Comparison of ENCODE assay signal across 12 cellular contexts in the genomic region with DNA sequence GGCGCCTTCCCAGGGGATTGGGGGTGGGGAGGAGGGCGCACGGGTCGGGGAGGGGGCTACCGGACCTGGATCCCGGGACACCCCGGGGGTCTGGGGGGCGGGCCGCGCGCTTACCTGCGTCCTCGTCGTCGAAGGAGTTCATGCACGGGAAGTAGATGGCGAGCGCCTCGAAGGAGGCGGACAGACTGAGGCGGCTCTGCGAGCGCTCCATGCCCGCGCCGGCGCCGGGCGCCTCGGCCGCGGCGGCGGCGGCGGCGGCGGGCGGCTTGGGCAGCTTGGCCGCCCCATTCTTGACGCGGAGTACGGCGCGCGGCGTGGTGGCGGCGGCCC. TPM values are rescaled to one million over a fixed set of nuclear protein-coding genes. Genes with fewer than 3 reads are reported as not detected.
DNase-seq lines count a peak whose midpoint lies in the region; ATAC-seq and TF ChIP-seq lines count a peak whose summit lies in the region.
"Had no signal": no experiment of that assay in that cellular context is flagged by ENCODE, and none has a peak within 500 bp of the region (broad histone marks: within the 10 kb centered on the region; RNA-seq: fewer than 3 reads in every experiment).

No MANE protein-coding gene starts in this region.

- H3K36me3 ChIP-seq in Caco-2 (ENCODE audit: control insufficient read depth, insufficient read depth, low read length) (no peaks in the 10 kb centered on the region), HUES6 (ENCODE audit: control insufficient read depth, insufficient read depth, low read length) (no peaks in the 10 kb centered on the region), endodermal cell (ENCODE audit: control insufficient read depth, insufficient read depth, low read length) (no peaks in the 10 kb centered on the region), neuron (ENCODE audit: insufficient read depth, low read length) (no peaks in the 10 kb centered on the region)

- no peak for TF ChIP-seq CTCF in Caco-2 (IDR thresholded peaks at IDR 0.05; ENCODE audit: insufficient read depth in 1 of 2, low read depth in 1 of 2, low read length in 1 of 2, severe bottlenecking in 1 of 2, unreplicated experiment in 1 of 2)
- no peak for TF ChIP-seq CTCF in endodermal cell (conservative IDR thresholded peaks at IDR 0.05)
- TF ChIP-seq CTCF in endothelial cell (IDR thresholded peaks at IDR 0.05; ENCODE audit: unreplicated experiment), result no peak

- H2AFZ ChIP-seq in neuron (ENCODE audit: low read depth, low read length), result no peak overlapping the region

- WGBS in endodermal cell (ENCODE audit: insufficient coverage in 1 of 2, insufficient read length in 1 of 2), 2 experiments, result 0 to 1% methylated on average over 18 to 49 of the region's 49 CpGs

- H3K27ac ChIP-seq in HUES6 (ENCODE audit: low read depth, low read length) (no peak overlapping the region), endodermal cell (ENCODE audit: low read depth, low read length) (no peak overlapping the region)
- H3K27ac ChIP-seq: RWPE1 had no signal

- H3K4me1 Mint-ChIP-seq in Caco-2 (ENCODE audit: low read depth, unreplicated experiment), result no peaks in the 10 kb centered on the region
- peaks cover 9% of the 10 kb centered on the region for H3K4me1 Mint-ChIP-seq in endodermal cell
- peaks cover 8% of the 10 kb centered on the region for H3K4me1 Mint-ChIP-seq in endothelial cell (ENCODE audit: unreplicated experiment)

- no peak for ATAC-seq in HG02938 (IDR thresholded peaks at IDR 0.05; ENCODE audit: unreplicated experiment)

- CTCF ChIA-PET in Caco-2 (lab: Charles Lee), result no interaction called here

- no peaks in the 10 kb centered on the region for H3K9me3 Mint-ChIP-seq in Caco-2 (ENCODE audit: unreplicated experiment)
- H3K9me3 Mint-ChIP-seq in endodermal cell, result no peaks in the 10 kb centered on the region
- peaks cover 5% of the 10 kb centered on the region for H3K9me3 Mint-ChIP-seq in endothelial cell (ENCODE audit: unreplicated experiment)

- H3K27me3 ChIP-seq in Caco-2 (replicated peaks; ENCODE audit: control insufficient read depth, insufficient read depth, low read length) (peaks cover 5% of the 10 kb centered on the region; the same call in 1 of the 2 replicates), HUES6 (ENCODE audit: control insufficient read depth, insufficient read depth, low read length) (peaks cover 72% of the 10 kb centered on the region), endodermal cell (ENCODE audit: control insufficient read depth, insufficient read depth, low read length, poor library complexity, severe bottlenecking) (peaks cover 76% of the 10 kb centered on the region), neuron (ENCODE audit: insufficient read depth, low read length) (peaks cover 40% of the 10 kb centered on the region)

- H3K27me3 Mint-ChIP-seq in Caco-2 (ENCODE audit: insufficient read depth, unreplicated experiment), result peaks cover 26% of the 10 kb centered on the region
- H3K27me3 Mint-ChIP-seq in endodermal cell (ENCODE audit: insufficient read depth), result peaks cover 73% of the 10 kb centered on the region
- peaks cover 16% of the 10 kb centered on the region for H3K27me3 Mint-ChIP-seq in endothelial cell (ENCODE audit: unreplicated experiment)

- no peak for DNase-seq in Caco-2
- peak; percentile 63 for DNase-seq in endodermal cell
- DNase-seq in NCI-H1092 treated with DMSO at 0.1 percent for 48 hours (lab: John Stamatoyannopoulos, UW), result no peak
- no peak for DNase-seq in endothelial cell (ENCODE audit: low spot score)
- DNase-seq in CD1c-positive myeloid dendritic cell (ENCODE audit: extremely low spot score), result no peak
- DNase-seq: CD4-positive, alpha-beta memory T cell; hippocampal formation; T-helper 9 cell had no signal

- POLR2A ChIA-PET in Caco-2 (lab: Charles Lee), result no interaction called here

- no peak overlapping the region for H3K27ac Mint-ChIP-seq in Caco-2 (ENCODE audit: unreplicated experiment)
- no peak overlapping the region for H3K27ac Mint-ChIP-seq in endodermal cell
- no peak overlapping the region for H3K27ac Mint-ChIP-seq in endothelial cell (ENCODE audit: unreplicated experiment)
- H3K27ac Mint-ChIP-seq: CD4-positive, alpha-beta memory T cell had no signal

- H3K9me3 ChIP-seq in Caco-2, result no peaks in the 10 kb centered on the region
- no peaks in the 10 kb centered on the region for H3K9me3 ChIP-seq in HUES6 (ENCODE audit: control insufficient read depth, insufficient read depth, low read depth, low read length)
- peaks cover 4% of the 10 kb centered on the region for H3K9me3 ChIP-seq in endodermal cell (ENCODE audit: control insufficient read depth, low read length)
- no peaks in the 10 kb centered on the region for H3K9me3 ChIP-seq in neuron (ENCODE audit: low read length)

- peak overlapping the region; percentile 44 for H3K4me3 ChIP-seq in Caco-2 (ENCODE audit: low read depth, low read length)
- peak overlapping the region; percentile 54 for H3K4me3 ChIP-seq in HUES6 (ENCODE audit: low read depth, low read length)
- H3K4me3 ChIP-seq in endodermal cell (ENCODE audit: low read length), result peak overlapping the region; percentile 40
- H3K4me3 ChIP-seq in neuron (ENCODE audit: low read length), result peak overlapping the region; percentile 21

- H3K9ac ChIP-seq in HUES6 (ENCODE audit: low read length) (no peak overlapping the region), endodermal cell (ENCODE audit: extremely low read depth, low read length, poor library complexity, severe bottlenecking) (no peak overlapping the region)

- H3K36me3 Mint-ChIP-seq in Caco-2 (ENCODE audit: insufficient read depth, unreplicated experiment), result peaks cover 6% of the 10 kb centered on the region
- no peaks in the 10 kb centered on the region for H3K36me3 Mint-ChIP-seq in endodermal cell (ENCODE audit: low read depth)
- H3K36me3 Mint-ChIP-seq in endothelial cell (ENCODE audit: low read depth, unreplicated experiment), result peaks cover 7% of the 10 kb centered on the region

- H3K4me3 Mint-ChIP-seq in Caco-2 (ENCODE audit: unreplicated experiment) (peak overlapping the region; percentile 72), endodermal cell (peak overlapping the region; percentile 63), endothelial cell (ENCODE audit: unreplicated experiment) (no peak overlapping the region)

- H3K4me1 ChIP-seq in Caco-2 (peaks cover 5% of the 10 kb centered on the region; the same call in 1 of the 2 replicates), HUES6 (ENCODE audit: control insufficient read depth, insufficient read depth, low read length) (no peaks in the 10 kb centered on the region), endodermal cell (ENCODE audit: control insufficient read depth, insufficient read depth, low read length) (no peaks in the 10 kb centered on the region), neuron (ENCODE audit: insufficient read depth, low read length) (peaks cover 14% of the 10 kb centered on the region)

- BruUV-seq in Caco-2 (replicated peaks; lab: Mats Ljungman, UMichigan), result no TSS peak

- intact Hi-C loops in Caco-2 (cut with micrococcal nuclease; ENCODE audit: unreplicated experiment), result loop anchor here (5.0 kb wide), 1 partner anchor 37 kb away; no protein-coding TSS in a partner anchor

RNA-seq across cellular contexts. Expression of a gene that starts 0.3 kb away (rescaled TPM):
- 7.8 and 9.0 TPM in 2 replicates for total RNA-seq in Caco-2 (2022)
- 10 to 100 TPM in 1 of 2 donors, 1 to 10 TPM in 1; 4.3 to 13.0 TPM for total RNA-seq in endodermal cell
- 13.4 TPM for polyA plus RNA-seq in endodermal cell (2013, experiment 1 of 2)
- 11.1 TPM for polyA plus RNA-seq in endodermal cell (2013, experiment 2 of 2)
- 0.10 TPM for total RNA-seq in endothelial cell (ENCODE audit: unreplicated experiment)
- total RNA-seq: CD4-positive, alpha-beta memory T cell had no signal
- polyA plus RNA-seq: CD4-positive, alpha-beta memory T cell had no signal
